In genomic region chr11:112728288-112728687, GRCh38 we compare ENCODE assay signal across 23 cellular contexts.
"Had no signal": no experiment of that assay in that cellular context is flagged by ENCODE, and none has a peak within 500 bp of the region (broad histone marks: within the 10 kb centered on the region; RNA-seq: fewer than 3 reads in every experiment).

No MANE protein-coding gene starts in this region.

- H3K4me2 ChIP-seq: hepatocyte, smooth muscle cell had no signal

- H2AFZ ChIP-seq: hepatocyte, parathyroid adenoma had no signal

- H3K27ac ChIP-seq: heart right ventricle, hepatocyte, lower lobe of right lung, parathyroid adenoma, psoas muscle, right lobe of liver, stomach, testis, thyroid gland, transverse colon, upper lobe of right lung had no signal

- DNase-seq: heart right ventricle; kidney glomerular epithelial cell; left cardiac atrium; lower lobe of right lung; mammary epithelial cell; mesenchymal stem cell; naive thymus-derived CD8-positive, alpha-beta T cell; psoas muscle; right lobe of liver; stimulated activated CD4-positive, alpha-beta T cell treated with anti-CD3 and anti-CD28 coated beads, Interleukin-15, amount 100 ng/mL, for 24 hours; stimulated activated CD4-positive, alpha-beta T cell treated with anti-CD3 and anti-CD28 coated beads, Interleukin-2, amount 100 ng/mL, for 24 hours; stimulated activated CD4-positive, alpha-beta T cell treated with anti-CD3 and anti-CD28 coated beads, Interleukin-4, amount 100 ng/mL, for 1 hour; stimulated activated naive B cell treated with anti-CD40 and anti-IgM and Interleukin-4, amounts not matched to agents 10 μg/mL and 1 μg/mL and 100 μg/mL, for 72 hours; stimulated activated naive CD8-positive, alpha-beta T cell treated with anti-CD3 and anti-CD28 coated beads, Interleukin-15, Interleukin-2, amounts not matched to agents 100 U/mL and 50 U/mL, for 24 hours; stomach; testis; thyroid gland; transverse colon; upper lobe of right lung had no signal

- H3K4me1 ChIP-seq: heart right ventricle, lower lobe of right lung, parathyroid adenoma, psoas muscle, right lobe of liver, stomach, testis, thyroid gland, transverse colon, upper lobe of right lung had no signal

- H3K79me2 ChIP-seq: hepatocyte, parathyroid adenoma had no signal

- H3K36me3 ChIP-seq: heart right ventricle, lower lobe of right lung, right lobe of liver, stomach, thyroid gland, transverse colon, upper lobe of right lung had no signal

- H3K4me3 ChIP-seq: heart right ventricle, hepatocyte, lower lobe of right lung, psoas muscle, right lobe of liver, smooth muscle cell, stomach, testis, thyroid gland, transverse colon, upper lobe of right lung had no signal

- ATAC-seq: heart right ventricle; left cardiac atrium; left lobe of liver; lower lobe of right lung; naive thymus-derived CD8-positive, alpha-beta T cell; psoas muscle; right lobe of liver; stimulated activated naive B cell treated with anti-CD40 and anti-IgM and Interleukin-4, amounts not matched to agents 10 μg/mL and 1 μg/mL and 100 μg/mL, for 72 hours; stimulated activated naive CD8-positive, alpha-beta T cell treated with anti-CD3 and anti-CD28 coated beads, Interleukin-15, Interleukin-2, amounts not matched to agents 100 U/mL and 50 U/mL, for 24 hours; upper lobe of right lung had no signal

- H3K9me3 ChIP-seq: heart right ventricle, lower lobe of right lung, psoas muscle, right lobe of liver, stomach, testis, thyroid gland, transverse colon, upper lobe of right lung had no signal

- H3K27me3 ChIP-seq: right lobe of liver, testis, thyroid gland, transverse colon, upper lobe of right lung had no signal

- H3K9ac ChIP-seq: parathyroid adenoma had no signal
